In genomic region chr10:3365630-3366029, GRCh38 we compare ENCODE assay signal across 1 cellular context.
A peak's percentile ranks its signal among the peaks of the same experiment; 100 is the strongest.
TF ChIP-seq lines count a peak whose summit lies in the region.

No MANE protein-coding gene starts in this region.

TF ChIP-seq in HepG2, 621 proteins besides CTCF, POLR2A, EP300 and RAD21 (continued from another document and continues in another):
- TF ChIP-seq, protein P1, sequence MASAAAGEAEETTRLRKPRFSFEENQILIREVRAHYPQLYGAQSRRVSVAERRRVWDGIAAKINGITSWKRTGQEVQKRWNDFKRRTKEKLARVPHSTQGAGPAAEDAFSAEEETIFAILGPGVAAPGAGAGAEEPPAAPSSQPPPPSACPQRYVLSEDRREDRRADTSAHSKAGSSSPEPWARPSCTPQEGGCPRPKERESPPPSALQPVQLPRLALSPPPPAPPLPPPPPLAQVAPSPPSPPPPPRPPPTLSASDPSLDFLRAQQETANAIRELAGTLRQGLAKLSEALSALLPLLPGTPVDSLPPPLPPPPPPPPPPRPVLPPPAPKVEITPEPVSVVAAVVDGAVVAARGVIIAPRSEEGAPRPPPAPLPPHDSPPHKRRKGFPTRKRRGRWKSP (CRISPR knock-in tag; IDR thresholded peaks at IDR 0.05): no peak
- TF ChIP-seq RFX1 (IDR thresholded peaks at IDR 0.05) (no peak), ZHX1 (CRISPR knock-in tag; IDR thresholded peaks at IDR 0.05; ENCODE audit: low read depth) (no peak), KLF11 (CRISPR knock-in tag; IDR thresholded peaks at IDR 0.05) (no peak), RFX3 (CRISPR knock-in tag; IDR thresholded peaks at IDR 0.05) (no peak), PATZ1 (CRISPR knock-in tag; IDR thresholded peaks at IDR 0.05) (no peak; the same call in 1 of the 2 replicates), MBNL3 (CRISPR knock-in tag; conservative IDR thresholded peaks at IDR 0.05) (no peak), SMAD1 (CRISPR knock-in tag; IDR thresholded peaks at IDR 0.05; ENCODE audit: borderline replicate concordance, low read depth) (no peak), MXI1 (IDR thresholded peaks at IDR 0.05; ENCODE audit: borderline replicate concordance, low read depth, low read length) (no peak), DRAP1 (CRISPR knock-in tag; IDR thresholded peaks at IDR 0.05) (no peak), ZNF746 (CRISPR knock-in tag; IDR thresholded peaks at IDR 0.05) (no peak), ARID4A (CRISPR knock-in tag; IDR thresholded peaks at IDR 0.05; ENCODE audit: borderline replicate concordance) (no peak), ZNF510 (CRISPR knock-in tag; IDR thresholded peaks at IDR 0.05; ENCODE audit: low read depth) (no peak), NR2F6 (IDR thresholded peaks at IDR 0.05) (peak; percentile 73; the same call in 1 of the 2 replicates), NR2F6 (CRISPR knock-in tag; IDR thresholded peaks at IDR 0.05) (0 out of 2 replicates have a peak, but pooled peaks have one; percentile 17), ZNF362 (CRISPR knock-in tag; IDR thresholded peaks at IDR 0.05; ENCODE audit: borderline replicate concordance) (no peak), ELK4 (CRISPR knock-in tag; IDR thresholded peaks at IDR 0.05; ENCODE audit: borderline replicate concordance) (no peak), BHLHE40 (IDR thresholded peaks at IDR 0.05; ENCODE audit: low read length) (peak; percentile 80), ZNF850 (CRISPR knock-in tag; conservative IDR thresholded peaks at IDR 0.05) (no peak), ZNF577 (CRISPR knock-in tag; IDR thresholded peaks at IDR 0.05; ENCODE audit: borderline replicate concordance, low read depth) (no peak), ZNF121 (CRISPR knock-in tag; IDR thresholded peaks at IDR 0.05) (no peak), PAWR (CRISPR knock-in tag; IDR thresholded peaks at IDR 0.05; ENCODE audit: borderline replicate concordance) (no peak), ZNF225 (CRISPR knock-in tag; IDR thresholded peaks at IDR 0.05) (no peak), HNF1B (CRISPR knock-in tag; IDR thresholded peaks at IDR 0.05) (no peak), SOX5 (CRISPR knock-in tag; IDR thresholded peaks at IDR 0.05; ENCODE audit: borderline replicate concordance) (peak; percentile 99), ZSCAN20 (CRISPR knock-in tag; IDR thresholded peaks at IDR 0.05; ENCODE audit: borderline replicate concordance) (no peak), FOXA3 (CRISPR knock-in tag; IDR thresholded peaks at IDR 0.05) (peak; percentile 82), SCMH1 (CRISPR knock-in tag; IDR thresholded peaks at IDR 0.05; ENCODE audit: borderline replicate concordance) (no peak), RERE (CRISPR knock-in tag; IDR thresholded peaks at IDR 0.05; ENCODE audit: low read depth) (peak; percentile 83), HDAC1 (CRISPR knock-in tag; IDR thresholded peaks at IDR 0.05) (0 out of 2 replicates have a peak, but pooled peaks have one; percentile 19), ZNF124 (CRISPR knock-in tag; IDR thresholded peaks at IDR 0.05) (no peak)
- TF ChIP-seq, protein P2, sequence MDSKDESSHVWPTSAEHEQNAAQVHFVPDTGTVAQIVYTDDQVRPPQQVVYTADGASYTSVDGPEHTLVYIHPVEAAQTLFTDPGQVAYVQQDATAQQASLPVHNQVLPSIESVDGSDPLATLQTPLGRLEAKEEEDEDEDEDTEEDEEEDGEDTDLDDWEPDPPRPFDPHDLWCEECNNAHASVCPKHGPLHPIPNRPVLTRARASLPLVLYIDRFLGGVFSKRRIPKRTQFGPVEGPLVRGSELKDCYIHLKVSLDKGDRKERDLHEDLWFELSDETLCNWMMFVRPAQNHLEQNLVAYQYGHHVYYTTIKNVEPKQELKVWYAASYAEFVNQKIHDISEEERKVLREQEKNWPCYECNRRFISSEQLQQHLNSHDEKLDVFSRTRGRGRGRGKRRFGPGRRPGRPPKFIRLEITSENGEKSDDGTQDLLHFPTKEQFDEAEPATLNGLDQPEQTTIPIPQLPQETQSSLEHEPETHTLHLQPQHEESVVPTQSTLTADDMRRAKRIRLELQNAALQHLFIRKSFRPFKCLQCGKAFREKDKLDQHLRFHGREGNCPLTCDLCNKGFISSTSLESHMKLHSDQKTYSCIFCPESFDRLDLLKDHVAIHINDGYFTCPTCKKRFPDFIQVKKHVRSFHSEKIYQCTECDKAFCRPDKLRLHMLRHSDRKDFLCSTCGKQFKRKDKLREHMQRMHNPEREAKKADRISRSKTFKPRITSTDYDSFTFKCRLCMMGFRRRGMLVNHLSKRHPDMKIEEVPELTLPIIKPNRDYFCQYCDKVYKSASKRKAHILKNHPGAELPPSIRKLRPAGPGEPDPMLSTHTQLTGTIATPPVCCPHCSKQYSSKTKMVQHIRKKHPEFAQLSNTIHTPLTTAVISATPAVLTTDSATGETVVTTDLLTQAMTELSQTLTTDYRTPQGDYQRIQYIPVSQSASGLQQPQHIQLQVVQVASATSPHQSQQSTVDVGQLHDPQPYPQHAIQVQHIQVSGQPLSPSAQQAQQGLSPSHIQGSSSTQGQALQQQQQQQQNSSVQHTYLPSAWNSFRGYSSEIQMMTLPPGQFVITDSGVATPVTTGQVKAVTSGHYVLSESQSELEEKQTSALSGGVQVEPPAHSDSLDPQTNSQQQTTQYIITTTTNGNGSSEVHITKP (CRISPR knock-in tag; IDR thresholded peaks at IDR 0.05; ENCODE audit: low read depth): no peak
